In the genomic region with DNA sequence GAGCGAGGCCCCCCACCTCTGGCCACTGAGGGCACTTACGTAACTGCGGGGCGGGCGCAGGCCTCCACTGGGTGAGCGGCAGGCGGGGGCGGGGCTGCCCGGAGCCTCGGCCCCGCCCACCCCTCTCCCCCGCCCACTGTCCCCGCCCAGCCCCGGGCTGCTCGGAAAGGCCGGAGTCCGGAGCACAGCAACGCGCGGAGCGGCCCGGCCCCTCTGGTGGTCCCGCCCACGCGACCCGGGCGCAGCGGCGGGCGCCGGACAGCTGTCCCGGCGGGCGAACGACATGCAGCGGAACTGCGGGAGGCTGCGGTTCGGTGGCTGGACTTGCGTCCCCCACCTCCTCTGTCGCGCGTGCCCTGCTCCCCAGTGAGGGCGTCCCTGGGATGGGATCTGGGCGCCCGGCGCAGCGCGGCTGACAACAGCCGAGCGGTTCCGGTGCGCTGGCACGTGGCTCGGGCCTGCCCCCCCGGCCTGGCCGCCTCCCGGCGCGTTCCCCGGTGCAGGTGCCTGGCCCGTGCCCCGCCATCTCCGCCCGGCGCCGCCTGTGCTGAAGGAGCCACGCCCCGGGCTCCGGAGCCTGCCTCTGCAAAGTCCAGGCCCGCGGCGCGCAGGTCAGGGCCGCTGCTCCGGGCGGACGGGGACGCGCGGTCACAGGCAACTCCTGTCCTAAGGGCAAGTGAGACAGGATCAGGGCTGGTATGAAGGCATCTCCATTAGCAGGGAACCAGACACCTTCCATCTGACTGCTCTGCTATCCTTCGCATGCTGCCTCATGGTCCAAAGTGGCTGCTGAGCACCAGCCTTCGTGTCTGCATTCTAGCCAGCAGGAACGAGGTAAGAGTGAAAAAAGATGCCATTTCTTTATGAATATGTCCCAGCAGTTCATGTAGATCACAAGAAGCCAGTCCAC, we compare ENCODE assay signal across 9 cellular contexts. TPM values are rescaled to one million over a fixed set of nuclear protein-coding genes. Genes with fewer than 3 reads are reported as not detected.
A peak's percentile ranks its signal among the peaks of the same experiment; 100 is the strongest.
DNase-seq lines count a peak whose midpoint lies in the region; ATAC-seq and FAIRE-seq lines count a peak whose summit lies in the region.
"Had no signal": no experiment of that assay in that cellular context is flagged by ENCODE, and none has a peak within 500 bp of the region (broad histone marks: within the 10 kb centered on the region; RNA-seq: fewer than 3 reads in every experiment).

No MANE protein-coding gene starts in this region.

- H3K27ac Mint-ChIP-seq in activated naive CD4-positive, alpha-beta T cell treated with anti-CD3 and anti-CD28 coated beads, Interleukin-2, amount 10 ng/mL, durations not matched to agents 7 days and 5 days: no peak overlapping the region
- no peak overlapping the region for H3K27ac Mint-ChIP-seq in immature natural killer cell
- H3K27ac Mint-ChIP-seq in stimulated activated effector memory CD8-positive, alpha-beta T cell treated with anti-CD3 and anti-CD28 coated beads, Interleukin-12 subunit alpha, Interleukin-12 subunit beta, amount 100 ng/mL, for 72 hours: no peak overlapping the region

- DNase-seq in activated naive CD4-positive, alpha-beta T cell treated with anti-CD3 and anti-CD28 coated beads, Interleukin-2, amount 10 ng/mL, durations not matched to agents 7 days and 5 days: peak; percentile 15
- DNase-seq in activated naive CD4-positive, alpha-beta T cell treated with anti-CD3 and anti-CD28 coated beads, Interleukin-2, amount 50 U/mL, for 16 hours: no peak
- DNase-seq in astrocyte of the hippocampus (ENCODE audit: low read depth, low spot score) (peak; percentile 47), immature natural killer cell (peak; percentile 14 to 53 (median 43)), RCC 7860 (ENCODE audit: low spot score) (no peak)
- peak; percentile 49 to 78 for DNase-seq in stimulated activated effector memory CD8-positive, alpha-beta T cell treated with anti-CD3 and anti-CD28 coated beads, Interleukin-12 subunit alpha, Interleukin-12 subunit beta, amount 100 ng/mL, for 72 hours (ENCODE audit: low spot score in 2 of 2)

- peaks cover 52% of the 10 kb centered on the region for H3K27me3 Mint-ChIP-seq in activated naive CD4-positive, alpha-beta T cell treated with anti-CD3 and anti-CD28 coated beads, Interleukin-2, amount 10 ng/mL, durations not matched to agents 7 days and 5 days
- peaks cover 9 to 28% (median 18%) of the 10 kb centered on the region in 3 donors for H3K27me3 Mint-ChIP-seq in immature natural killer cell (ENCODE audit: low read depth in 3 of 3)

- no peaks in the 10 kb centered on the region for H3K36me3 Mint-ChIP-seq in activated naive CD4-positive, alpha-beta T cell treated with anti-CD3 and anti-CD28 coated beads, Interleukin-2, amount 10 ng/mL, durations not matched to agents 7 days and 5 days
- H3K36me3 Mint-ChIP-seq in immature natural killer cell: no peaks in the 10 kb centered on the region
- H3K36me3 Mint-ChIP-seq in stimulated activated effector memory CD8-positive, alpha-beta T cell treated with anti-CD3 and anti-CD28 coated beads, Interleukin-12 subunit alpha, Interleukin-12 subunit beta, amount 100 ng/mL, for 72 hours: no peaks in the 10 kb centered on the region

- CTCF ChIA-PET in activated naive CD4-positive, alpha-beta T cell treated with anti-CD3 and anti-CD28 coated beads, Interleukin-2, amount 10 ng/mL, durations not matched to agents 7 days and 5 days (lab: Charles Lee): no interaction called here

- H3K4me3 Mint-ChIP-seq in activated naive CD4-positive, alpha-beta T cell treated with anti-CD3 and anti-CD28 coated beads, Interleukin-2, amount 10 ng/mL, durations not matched to agents 7 days and 5 days: no peak overlapping the region
- peak overlapping the region; percentile 20 to 75 (median 57) for H3K4me3 Mint-ChIP-seq in immature natural killer cell
- peak overlapping the region; percentile 35 for H3K4me3 Mint-ChIP-seq in stimulated activated effector memory CD8-positive, alpha-beta T cell treated with anti-CD3 and anti-CD28 coated beads, Interleukin-12 subunit alpha, Interleukin-12 subunit beta, amount 100 ng/mL, for 72 hours

- H3K9me3 Mint-ChIP-seq in activated naive CD4-positive, alpha-beta T cell treated with anti-CD3 and anti-CD28 coated beads, Interleukin-2, amount 10 ng/mL, durations not matched to agents 7 days and 5 days: peaks cover 9% of the 10 kb centered on the region
- H3K9me3 Mint-ChIP-seq in immature natural killer cell: no peaks in the 10 kb centered on the region
- no peaks in the 10 kb centered on the region for H3K9me3 Mint-ChIP-seq in stimulated activated effector memory CD8-positive, alpha-beta T cell treated with anti-CD3 and anti-CD28 coated beads, Interleukin-12 subunit alpha, Interleukin-12 subunit beta, amount 100 ng/mL, for 72 hours

- no peaks in the 10 kb centered on the region for H3K4me1 Mint-ChIP-seq in activated naive CD4-positive, alpha-beta T cell treated with anti-CD3 and anti-CD28 coated beads, Interleukin-2, amount 10 ng/mL, durations not matched to agents 7 days and 5 days
- peaks cover 2 to 9% of the 10 kb centered on the region in 2 donors for H3K4me1 Mint-ChIP-seq in immature natural killer cell
- no peaks in the 10 kb centered on the region for H3K4me1 Mint-ChIP-seq in stimulated activated effector memory CD8-positive, alpha-beta T cell treated with anti-CD3 and anti-CD28 coated beads, Interleukin-12 subunit alpha, Interleukin-12 subunit beta, amount 100 ng/mL, for 72 hours

- FAIRE-seq in RCC 7860 (lab: Jason Lieb, UNC): no peak
- FAIRE-seq: keratinocyte had no signal

- peak; percentile 83 for ATAC-seq in stimulated activated effector memory CD8-positive, alpha-beta T cell treated with anti-CD3 and anti-CD28 coated beads, Interleukin-12 subunit alpha, Interleukin-12 subunit beta, amount 100 ng/mL, for 72 hours
- ATAC-seq in HG02642 (IDR thresholded peaks at IDR 0.05; ENCODE audit: poor library complexity, unreplicated experiment): no peak
- no peak for ATAC-seq in GM21360 (IDR thresholded peaks at IDR 0.05; ENCODE audit: unreplicated experiment)

RNA-seq across cellular contexts. Expression of gene JAKMIP1, which starts 21.8 kb away (rescaled TPM):
- 1 to 10 TPM; 1.2 to 7.9 (median 6.5) TPM for polyA plus RNA-seq in immature natural killer cell
- polyA plus RNA-seq: keratinocyte had no signal

RNA-seq across cellular contexts. Expression of gene WFS1, which starts 47.5 kb away (rescaled TPM):
- polyA plus RNA-seq in immature natural killer cell: 1 to 10 TPM; 2.5 to 7.2 (median 5.8) TPM

Comparison
In these comparisons a context has a peak if more than half of its experiments do, and no peak if none do; other contexts are left out.
1. DNase-seq: peak in activated naive CD4-positive, alpha-beta T cell treated with anti-CD3 and anti-CD28 coated beads, Interleukin-2, amount 10 ng/mL, durations not matched to agents 7 days and 5 days (single experiment), astrocyte of the hippocampus (single experiment), immature natural killer cell (3 of 3) and stimulated activated effector memory CD8-positive, alpha-beta T cell treated with anti-CD3 and anti-CD28 coated beads, Interleukin-12 subunit alpha, Interleukin-12 subunit beta, amount 100 ng/mL, for 72 hours (2 of 2); none in activated naive CD4-positive, alpha-beta T cell treated with anti-CD3 and anti-CD28 coated beads, Interleukin-2, amount 50 U/mL, for 16 hours (single experiment) and RCC 7860 (single experiment).